14 cellular contexts compared by ENCODE assay signal in the genomic region with DNA sequence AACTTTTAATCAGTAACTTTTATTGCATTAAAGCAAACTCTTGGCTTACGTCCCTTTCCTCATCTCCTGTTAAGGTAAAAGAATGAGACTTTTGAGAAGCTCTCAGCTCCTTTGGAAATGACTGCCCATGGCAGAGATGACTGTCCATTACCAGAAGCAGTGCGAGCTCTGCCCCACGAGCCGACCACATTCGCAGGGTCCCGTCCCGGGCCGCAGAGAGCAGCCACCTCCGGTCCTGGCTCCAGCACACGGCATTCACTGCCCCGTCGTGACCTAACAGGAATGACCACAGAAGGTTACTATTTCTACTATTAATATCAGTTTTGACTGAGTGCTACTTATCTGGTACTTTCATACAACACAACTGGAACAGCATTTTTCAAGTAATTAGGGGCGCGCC.
DNase-seq lines count a peak whose midpoint lies in the region; ATAC-seq and TF ChIP-seq lines count a peak whose summit lies in the region.
"Had no signal": no experiment of that assay in that cellular context is flagged by ENCODE, and none has a peak within 500 bp of the region (broad histone marks: within the 10 kb centered on the region; RNA-seq: fewer than 3 reads in every experiment).

No MANE protein-coding gene starts in this region.

- no peak overlapping the region for H2BK15ac ChIP-seq in H9 (ENCODE audit: low read depth, low read length)

- peak overlapping the region in 2 of 3 experiments; percentile 30 to 62; a peak in 2 of 7 replicates for H3K27ac Mint-ChIP-seq in H9
- H3K27ac Mint-ChIP-seq in osteocyte (ENCODE audit: unreplicated experiment) = no peak overlapping the region
- H3K27ac Mint-ChIP-seq: B cell; CD8-positive, alpha-beta T cell had no signal

- H2AFZ ChIP-seq in H9 (ENCODE audit: low read length) = no peak overlapping the region

- H2AK5ac ChIP-seq in H9 (ENCODE audit: insufficient read length, low read length) = no peak overlapping the region

- H3K4me3 ChIP-seq in foreskin fibroblast (ENCODE audit: low read depth in 1 of 2, low read length in 2 of 2) = no peak overlapping the region
- H3K4me3 ChIP-seq: BLaER1 treated with 17β-estradiol and CSF1 and Interleukin-3, amounts not matched to agents 10 nM and 100 nM had no signal

- H3K4me3 Mint-ChIP-seq in H9 (no peak overlapping the region), osteocyte (ENCODE audit: unreplicated experiment) (no peak overlapping the region)
- H3K4me3 Mint-ChIP-seq: B cell; CD8-positive, alpha-beta T cell had no signal

- H3K4ac ChIP-seq in H9 (ENCODE audit: low read depth, low read length) = no peak overlapping the region; the same call in 1 of the 2 replicates

- H3K4me1 ChIP-seq in H9 (ENCODE audit: insufficient read depth, low read length) = peaks cover 2% of the 10 kb centered on the region; the same call in 1 of the 2 replicates
- H3K4me1 ChIP-seq: BLaER1 treated with 17β-estradiol and CSF1 and Interleukin-3, amounts not matched to agents 10 nM and 100 nM had no signal

- no peak overlapping the region for H4K91ac ChIP-seq in H9 (ENCODE audit: insufficient read length, low read depth, low read length)

- H3K56ac ChIP-seq in H9 (ENCODE audit: insufficient read length, low read depth, low read length) = no peak overlapping the region

- no peaks in the 10 kb centered on the region for H4K20me1 ChIP-seq in H9 (ENCODE audit: control insufficient read depth, insufficient read depth, insufficient read length)
- H4K20me1 ChIP-seq: BLaER1 treated with 17β-estradiol and CSF1 and Interleukin-3, amounts not matched to agents 10 nM and 100 nM had no signal

- no peak overlapping the region for H3K23ac ChIP-seq in H9 (ENCODE audit: insufficient read length, low read depth, low read length)

- no peak overlapping the region for H3K14ac ChIP-seq in H9 (ENCODE audit: insufficient read depth, low read length)

- H2BK20ac ChIP-seq in H9 (ENCODE audit: low read depth, low read length, poor library complexity, severe bottlenecking) = no peak overlapping the region

- H3K27me3 Mint-ChIP-seq in H9 (ENCODE audit: low read depth) (no peaks in the 10 kb centered on the region), osteocyte (ENCODE audit: unreplicated experiment) (no peaks in the 10 kb centered on the region)
- H3K27me3 Mint-ChIP-seq: B cell had no signal

- no peaks in the 10 kb centered on the region for H3K79me1 ChIP-seq in H9 (ENCODE audit: insufficient read depth, low read depth, low read length, poor library complexity, severe bottlenecking)

- H3K36me3 Mint-ChIP-seq in H9 (ENCODE audit: insufficient read depth in 1 of 3, low read depth in 3 of 3) (peaks cover 18 to 49% (median 44%) of the 10 kb centered on the region in 3 experiments; a peak in 6 of 7 replicates), osteocyte (ENCODE audit: unreplicated experiment) (peaks cover 4% of the 10 kb centered on the region)

- no peak overlapping the region for H2BK120ac ChIP-seq in H9 (ENCODE audit: low read depth, low read length, poor library complexity, severe bottlenecking)

- H3K9me3 Mint-ChIP-seq in H9 (no peaks in the 10 kb centered on the region), osteocyte (ENCODE audit: unreplicated experiment) (no peaks in the 10 kb centered on the region)
- H3K9me3 Mint-ChIP-seq: CD8-positive, alpha-beta T cell had no signal

- no CpG with 5 or more reads among the region's 14 CpGs for WGBS in H9 (ENCODE audit: extremely low coverage, insufficient read length, low lambda C conversion rate)

- no peak overlapping the region for H3T11ph ChIP-seq in H9 (ENCODE audit: low read length)

- no peak overlapping the region for H3K27ac ChIP-seq in H9 (ENCODE audit: insufficient read length, low read depth, low read length)
- H3K27ac ChIP-seq: BLaER1 treated with 17β-estradiol and CSF1 and Interleukin-3, amounts not matched to agents 10 nM and 100 nM; HL-60 had no signal

- no peak overlapping the region for H3K4me2 ChIP-seq in H9 (ENCODE audit: insufficient read depth, insufficient read length, low read length)
- H3K4me2 ChIP-seq: BLaER1 treated with 17β-estradiol and CSF1 and Interleukin-3, amounts not matched to agents 10 nM and 100 nM had no signal

- H3K4me1 Mint-ChIP-seq in H9 = 0 out of 4 replicates have a peak, but pooled peaks cover 3 to 4% of the 10 kb centered on the region in 2 experiments
- H3K4me1 Mint-ChIP-seq in osteocyte (ENCODE audit: unreplicated experiment) = no peaks in the 10 kb centered on the region
- H3K4me1 Mint-ChIP-seq: B cell had no signal

- no peak overlapping the region for H4K5ac ChIP-seq in H9 (ENCODE audit: insufficient read length, low read depth, low read length)

- no peaks in the 10 kb centered on the region for H3K79me2 ChIP-seq in H9 (ENCODE audit: insufficient read depth, low read length)

- H3K23me2 ChIP-seq in H9 (ENCODE audit: insufficient read length, low read depth, low read length, poor library complexity, severe bottlenecking) = no peaks in the 10 kb centered on the region

- no peak overlapping the region for H2BK5ac ChIP-seq in H9 (ENCODE audit: insufficient read length, low read length)

- DNase-seq in H9 (no peak), islet precursor cell (peak; percentile 41), osteocyte (ENCODE audit: extremely low spot score, unreplicated experiment) (peak; percentile 73), NCI-H82 treated with DMSO at 0.1 percent for 48 hours (lab: John Stamatoyannopoulos, UW; ENCODE audit: unreplicated experiment) (no peak), foreskin fibroblast (no peak)
- DNase-seq: Calu3, DMS79 treated with DMSO at 0.1 percent for 48 hours, GF-D8, HCEC 1CT had no signal

- no peaks in the 10 kb centered on the region for H3K9me3 ChIP-seq in H9 (ENCODE audit: control insufficient read depth, low read depth, low read length)
- H3K9me3 ChIP-seq: BLaER1 treated with 17β-estradiol and CSF1 and Interleukin-3, amounts not matched to agents 10 nM and 100 nM had no signal

- H3K18ac ChIP-seq in H9 (ENCODE audit: insufficient read length, low read depth, low read length) = no peak overlapping the region

- ATAC-seq in GM18517 (IDR thresholded peaks at IDR 0.05; ENCODE audit: unreplicated experiment) = no peak
- ATAC-seq: CD8-positive, alpha-beta T cell had no signal

- H2BK12ac ChIP-seq in H9 (ENCODE audit: insufficient read length, low read depth, low read length) = no peak overlapping the region

- no peak overlapping the region for H4K8ac ChIP-seq in H9 (replicated peaks; ENCODE audit: insufficient read length, low read depth, low read length)

- TF ChIP-seq CTCF in H9 (conservative IDR thresholded peaks at IDR 0.05) (no peak), osteocyte (IDR thresholded peaks at IDR 0.05) (no peak), foreskin fibroblast (IDR thresholded peaks at IDR 0.05; ENCODE audit: low read depth, low read length) (no peak)

- no peak overlapping the region for H3K9ac ChIP-seq in H9 (ENCODE audit: extremely low read depth, insufficient read length, low read length)
- H3K9ac ChIP-seq: BLaER1 treated with 17β-estradiol and CSF1 and Interleukin-3, amounts not matched to agents 10 nM and 100 nM had no signal

- no peaks in the 10 kb centered on the region for H3K27me3 ChIP-seq in H9 (ENCODE audit: insufficient read depth, low read length)
- H3K27me3 ChIP-seq: BLaER1 treated with 17β-estradiol and CSF1 and Interleukin-3, amounts not matched to agents 10 nM and 100 nM had no signal

Comparison
In these comparisons a context has a peak if more than half of its experiments do, and no peak if none do; other contexts are left out.
1. DNase-seq: peak in islet precursor cell (single experiment) and osteocyte (single experiment); none in H9 (single experiment), NCI-H82 treated with DMSO at 0.1 percent for 48 hours (single experiment) and foreskin fibroblast (0 of 2).